ENCODE assay signal across 1 cellular context in the genomic region with DNA sequence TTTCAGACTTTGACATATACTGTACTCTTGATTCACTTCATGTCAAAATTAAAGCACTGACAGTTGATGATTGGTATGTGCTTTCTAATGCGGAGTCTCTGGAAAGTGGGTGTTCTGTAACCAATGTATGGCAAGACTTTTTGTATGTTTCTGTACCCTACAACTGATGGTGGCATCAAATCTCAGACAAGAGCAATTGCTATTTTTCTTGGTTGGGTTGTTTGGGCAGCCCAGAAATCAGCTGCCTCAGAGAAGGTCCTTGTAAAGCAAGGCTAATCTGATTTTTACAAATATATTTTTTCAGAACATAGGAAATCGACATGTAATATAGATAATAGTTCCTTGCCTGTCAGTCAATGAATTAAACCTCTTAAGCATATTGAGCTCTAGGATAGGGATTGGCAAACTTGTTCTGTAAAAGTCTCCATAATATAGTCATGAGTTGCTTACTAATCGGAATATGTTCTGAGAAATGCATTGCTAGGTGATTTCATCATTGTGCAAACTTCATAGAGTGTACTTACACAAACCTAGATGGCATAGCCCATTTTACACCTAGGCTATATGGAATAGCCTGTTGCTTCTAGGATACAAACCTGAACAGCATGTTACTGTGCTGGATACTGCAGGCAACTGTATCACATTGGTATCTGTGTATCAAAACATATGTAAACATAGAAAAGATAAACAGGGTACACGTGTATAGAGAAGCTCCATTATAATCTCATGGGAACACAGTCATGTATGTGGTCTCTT.
TF ChIP-seq lines count a peak whose summit lies in the region.

No MANE protein-coding gene starts in this region.

TF ChIP-seq in K562, 482 proteins besides CTCF, POLR2A, EP300 and RAD21 (continued from another document and continues in another):
- TF ChIP-seq HIVEP1 (CRISPR knock-in tag; IDR thresholded peaks at IDR 0.05) (no peak; the same call in 1 of the 2 replicates), ZNF12 (CRISPR knock-in tag; IDR thresholded peaks at IDR 0.05) (no peak), PHF8 (IDR thresholded peaks at IDR 0.05; ENCODE audit: borderline replicate concordance, low read length) (no peak), KDM1A (IDR thresholded peaks at IDR 0.05) (no peak), NFE2 (IDR thresholded peaks at IDR 0.05; ENCODE audit: low read depth) (no peak), ZNF174 (CRISPR knock-in tag; IDR thresholded peaks at IDR 0.05) (no peak), ZNF3 (CRISPR knock-in tag; IDR thresholded peaks at IDR 0.05) (no peak), SMARCB1 (IDR thresholded peaks at IDR 0.05; ENCODE audit: insufficient read length, low read depth) (no peak), KLF16 (IDR thresholded peaks at IDR 0.05) (no peak), YY1 (IDR thresholded peaks at IDR 0.05; ENCODE audit: borderline replicate concordance in 1 of 3, control insufficient read depth in 1 of 3, extremely low read depth in 1 of 3, insufficient read depth in 3 of 3, insufficient read length in 1 of 3, insufficient replicate concordance in 2 of 3, low read depth in 1 of 3, low read length in 2 of 3) (no peak), ZNF507 (tag; conservative IDR thresholded peaks at IDR 0.05) (0 out of 2 replicates have a peak, but pooled peaks have one; percentile 26), NBN (IDR thresholded peaks at IDR 0.05; ENCODE audit: low read depth) (no peak), ZKSCAN1 (IDR thresholded peaks at IDR 0.05; ENCODE audit: low read depth, low read length) (no peak), ZFX (CRISPR knock-in tag; IDR thresholded peaks at IDR 0.05) (no peak), CSDE1 (IDR thresholded peaks at IDR 0.05) (no peak), HNRNPLL (IDR thresholded peaks at IDR 0.05; ENCODE audit: low read depth, low read length, poor library complexity, severe bottlenecking) (no peak), ZNF445 (CRISPR knock-in tag; IDR thresholded peaks at IDR 0.05; ENCODE audit: low read depth) (no peak), TSC22D4 (tag; IDR thresholded peaks at IDR 0.05) (no peak), DNMT1 (IDR thresholded peaks at IDR 0.05) (no peak), HMG20A (CRISPR knock-in tag; conservative IDR thresholded peaks at IDR 0.05) (no peak), RFX5 (IDR thresholded peaks at IDR 0.05; ENCODE audit: low read depth, low read length) (no peak), MEF2A (IDR thresholded peaks at IDR 0.05; ENCODE audit: control insufficient read depth, low read depth, low read length) (no peak), ZNF408 (CRISPR knock-in tag; IDR thresholded peaks at IDR 0.05; ENCODE audit: low read depth) (no peak), MTA3 (IDR thresholded peaks at IDR 0.05; ENCODE audit: borderline replicate concordance) (no peak), ZNF133 (CRISPR knock-in tag; IDR thresholded peaks at IDR 0.05) (no peak), JUN (IDR thresholded peaks at IDR 0.05; ENCODE audit: borderline replicate concordance, low read depth, low read length) (no peak), JUN (CRISPR knock-in tag; IDR thresholded peaks at IDR 0.05; ENCODE audit: borderline replicate concordance) (no peak), DIDO1 (tag; IDR thresholded peaks at IDR 0.05; ENCODE audit: low read depth) (no peak), CBX3 (IDR thresholded peaks at IDR 0.05; ENCODE audit: borderline replicate concordance in 1 of 2, low read length in 2 of 2) (no peak), ZNF75A (CRISPR knock-in tag; IDR thresholded peaks at IDR 0.05) (no peak), ATF7 (IDR thresholded peaks at IDR 0.05) (peak; percentile 60; the same call in 1 of the 2 replicates), ZNF134 (CRISPR knock-in tag; conservative IDR thresholded peaks at IDR 0.05) (no peak), ZFP1 (CRISPR knock-in tag; IDR thresholded peaks at IDR 0.05) (no peak)
- TF ChIP-seq, protein P1, sequence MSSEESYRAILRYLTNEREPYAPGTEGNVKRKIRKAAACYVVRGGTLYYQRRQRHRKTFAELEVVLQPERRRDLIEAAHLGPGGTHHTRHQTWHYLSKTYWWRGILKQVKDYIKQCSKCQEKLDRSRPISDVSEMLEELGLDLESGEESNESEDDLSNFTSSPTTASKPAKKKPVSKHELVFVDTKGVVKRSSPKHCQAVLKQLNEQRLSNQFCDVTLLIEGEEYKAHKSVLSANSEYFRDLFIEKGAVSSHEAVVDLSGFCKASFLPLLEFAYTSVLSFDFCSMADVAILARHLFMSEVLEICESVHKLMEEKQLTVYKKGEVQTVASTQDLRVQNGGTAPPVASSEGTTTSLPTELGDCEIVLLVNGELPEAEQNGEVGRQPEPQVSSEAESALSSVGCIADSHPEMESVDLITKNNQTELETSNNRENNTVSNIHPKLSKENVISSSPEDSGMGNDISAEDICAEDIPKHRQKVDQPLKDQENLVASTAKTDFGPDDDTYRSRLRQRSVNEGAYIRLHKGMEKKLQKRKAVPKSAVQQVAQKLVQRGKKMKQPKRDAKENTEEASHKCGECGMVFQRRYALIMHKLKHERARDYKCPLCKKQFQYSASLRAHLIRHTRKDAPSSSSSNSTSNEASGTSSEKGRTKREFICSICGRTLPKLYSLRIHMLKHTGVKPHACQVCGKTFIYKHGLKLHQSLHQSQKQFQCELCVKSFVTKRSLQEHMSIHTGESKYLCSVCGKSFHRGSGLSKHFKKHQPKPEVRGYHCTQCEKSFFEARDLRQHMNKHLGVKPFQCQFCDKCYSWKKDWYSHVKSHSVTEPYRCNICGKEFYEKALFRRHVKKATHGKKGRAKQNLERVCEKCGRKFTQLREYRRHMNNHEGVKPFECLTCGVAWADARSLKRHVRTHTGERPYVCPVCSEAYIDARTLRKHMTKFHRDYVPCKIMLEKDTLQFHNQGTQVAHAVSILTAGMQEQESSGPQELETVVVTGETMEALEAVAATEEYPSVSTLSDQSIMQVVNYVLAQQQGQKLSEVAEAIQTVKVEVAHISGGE (CRISPR knock-in tag; IDR thresholded peaks at IDR 0.05) = no peak
- TF ChIP-seq, protein P2, sequence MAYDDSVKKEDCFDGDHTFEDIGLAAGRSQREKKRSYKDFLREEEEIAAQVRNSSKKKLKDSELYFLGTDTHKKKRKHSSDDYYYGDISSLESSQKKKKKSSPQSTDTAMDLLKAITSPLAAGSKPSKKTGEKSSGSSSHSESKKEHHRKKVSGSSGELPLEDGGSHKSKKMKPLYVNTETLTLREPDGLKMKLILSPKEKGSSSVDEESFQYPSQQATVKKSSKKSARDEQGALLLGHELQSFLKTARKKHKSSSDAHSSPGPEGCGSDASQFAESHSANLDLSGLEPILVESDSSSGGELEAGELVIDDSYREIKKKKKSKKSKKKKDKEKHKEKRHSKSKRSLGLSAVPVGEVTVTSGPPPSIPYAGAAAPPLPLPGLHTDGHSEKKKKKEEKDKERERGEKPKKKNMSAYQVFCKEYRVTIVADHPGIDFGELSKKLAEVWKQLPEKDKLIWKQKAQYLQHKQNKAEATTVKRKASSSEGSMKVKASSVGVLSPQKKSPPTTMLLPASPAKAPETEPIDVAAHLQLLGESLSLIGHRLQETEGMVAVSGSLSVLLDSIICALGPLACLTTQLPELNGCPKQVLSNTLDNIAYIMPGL (CRISPR knock-in tag; IDR thresholded peaks at IDR 0.05) = no peak
- TF ChIP-seq, protein P3, sequence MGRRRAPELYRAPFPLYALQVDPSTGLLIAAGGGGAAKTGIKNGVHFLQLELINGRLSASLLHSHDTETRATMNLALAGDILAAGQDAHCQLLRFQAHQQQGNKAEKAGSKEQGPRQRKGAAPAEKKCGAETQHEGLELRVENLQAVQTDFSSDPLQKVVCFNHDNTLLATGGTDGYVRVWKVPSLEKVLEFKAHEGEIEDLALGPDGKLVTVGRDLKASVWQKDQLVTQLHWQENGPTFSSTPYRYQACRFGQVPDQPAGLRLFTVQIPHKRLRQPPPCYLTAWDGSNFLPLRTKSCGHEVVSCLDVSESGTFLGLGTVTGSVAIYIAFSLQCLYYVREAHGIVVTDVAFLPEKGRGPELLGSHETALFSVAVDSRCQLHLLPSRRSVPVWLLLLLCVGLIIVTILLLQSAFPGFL (CRISPR knock-in tag; IDR thresholded peaks at IDR 0.05) = no peak
- TF ChIP-seq, protein P4, sequence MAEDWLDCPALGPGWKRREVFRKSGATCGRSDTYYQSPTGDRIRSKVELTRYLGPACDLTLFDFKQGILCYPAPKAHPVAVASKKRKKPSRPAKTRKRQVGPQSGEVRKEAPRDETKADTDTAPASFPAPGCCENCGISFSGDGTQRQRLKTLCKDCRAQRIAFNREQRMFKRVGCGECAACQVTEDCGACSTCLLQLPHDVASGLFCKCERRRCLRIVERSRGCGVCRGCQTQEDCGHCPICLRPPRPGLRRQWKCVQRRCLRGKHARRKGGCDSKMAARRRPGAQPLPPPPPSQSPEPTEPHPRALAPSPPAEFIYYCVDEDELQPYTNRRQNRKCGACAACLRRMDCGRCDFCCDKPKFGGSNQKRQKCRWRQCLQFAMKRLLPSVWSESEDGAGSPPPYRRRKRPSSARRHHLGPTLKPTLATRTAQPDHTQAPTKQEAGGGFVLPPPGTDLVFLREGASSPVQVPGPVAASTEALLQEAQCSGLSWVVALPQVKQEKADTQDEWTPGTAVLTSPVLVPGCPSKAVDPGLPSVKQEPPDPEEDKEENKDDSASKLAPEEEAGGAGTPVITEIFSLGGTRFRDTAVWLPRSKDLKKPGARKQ (CRISPR knock-in tag; IDR thresholded peaks at IDR 0.05) = no peak
- TF ChIP-seq, protein P5, sequence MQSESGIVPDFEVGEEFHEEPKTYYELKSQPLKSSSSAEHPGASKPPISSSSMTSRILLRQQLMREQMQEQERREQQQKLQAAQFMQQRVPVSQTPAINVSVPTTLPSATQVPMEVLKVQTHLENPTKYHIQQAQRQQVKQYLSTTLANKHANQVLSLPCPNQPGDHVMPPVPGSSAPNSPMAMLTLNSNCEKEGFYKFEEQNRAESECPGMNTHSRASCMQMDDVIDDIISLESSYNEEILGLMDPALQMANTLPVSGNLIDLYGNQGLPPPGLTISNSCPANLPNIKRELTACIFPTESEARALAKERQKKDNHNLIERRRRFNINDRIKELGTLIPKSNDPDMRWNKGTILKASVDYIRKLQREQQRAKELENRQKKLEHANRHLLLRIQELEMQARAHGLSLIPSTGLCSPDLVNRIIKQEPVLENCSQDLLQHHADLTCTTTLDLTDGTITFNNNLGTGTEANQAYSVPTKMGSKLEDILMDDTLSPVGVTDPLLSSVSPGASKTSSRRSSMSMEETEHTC (IDR thresholded peaks at IDR 0.05) = no peak
- TF ChIP-seq, protein P6, sequence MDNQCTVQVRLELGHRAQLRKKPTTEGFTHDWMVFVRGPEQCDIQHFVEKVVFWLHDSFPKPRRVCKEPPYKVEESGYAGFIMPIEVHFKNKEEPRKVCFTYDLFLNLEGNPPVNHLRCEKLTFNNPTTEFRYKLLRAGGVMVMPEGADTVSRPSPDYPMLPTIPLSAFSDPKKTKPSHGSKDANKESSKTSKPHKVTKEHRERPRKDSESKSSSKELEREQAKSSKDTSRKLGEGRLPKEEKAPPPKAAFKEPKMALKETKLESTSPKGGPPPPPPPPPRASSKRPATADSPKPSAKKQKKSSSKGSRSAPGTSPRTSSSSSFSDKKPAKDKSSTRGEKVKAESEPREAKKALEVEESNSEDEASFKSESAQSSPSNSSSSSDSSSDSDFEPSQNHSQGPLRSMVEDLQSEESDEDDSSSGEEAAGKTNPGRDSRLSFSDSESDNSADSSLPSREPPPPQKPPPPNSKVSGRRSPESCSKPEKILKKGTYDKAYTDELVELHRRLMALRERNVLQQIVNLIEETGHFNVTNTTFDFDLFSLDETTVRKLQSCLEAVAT (IDR thresholded peaks at IDR 0.05) = no peak
- TF ChIP-seq, protein P7, sequence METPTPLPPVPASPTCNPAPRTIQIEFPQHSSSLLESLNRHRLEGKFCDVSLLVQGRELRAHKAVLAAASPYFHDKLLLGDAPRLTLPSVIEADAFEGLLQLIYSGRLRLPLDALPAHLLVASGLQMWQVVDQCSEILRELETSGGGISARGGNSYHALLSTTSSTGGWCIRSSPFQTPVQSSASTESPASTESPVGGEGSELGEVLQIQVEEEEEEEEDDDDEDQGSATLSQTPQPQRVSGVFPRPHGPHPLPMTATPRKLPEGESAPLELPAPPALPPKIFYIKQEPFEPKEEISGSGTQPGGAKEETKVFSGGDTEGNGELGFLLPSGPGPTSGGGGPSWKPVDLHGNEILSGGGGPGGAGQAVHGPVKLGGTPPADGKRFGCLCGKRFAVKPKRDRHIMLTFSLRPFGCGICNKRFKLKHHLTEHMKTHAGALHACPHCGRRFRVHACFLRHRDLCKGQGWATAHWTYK (CRISPR knock-in tag; IDR thresholded peaks at IDR 0.05) = 0 out of 2 replicates have a peak, but pooled peaks have one; percentile 38
- TF ChIP-seq, protein P8, sequence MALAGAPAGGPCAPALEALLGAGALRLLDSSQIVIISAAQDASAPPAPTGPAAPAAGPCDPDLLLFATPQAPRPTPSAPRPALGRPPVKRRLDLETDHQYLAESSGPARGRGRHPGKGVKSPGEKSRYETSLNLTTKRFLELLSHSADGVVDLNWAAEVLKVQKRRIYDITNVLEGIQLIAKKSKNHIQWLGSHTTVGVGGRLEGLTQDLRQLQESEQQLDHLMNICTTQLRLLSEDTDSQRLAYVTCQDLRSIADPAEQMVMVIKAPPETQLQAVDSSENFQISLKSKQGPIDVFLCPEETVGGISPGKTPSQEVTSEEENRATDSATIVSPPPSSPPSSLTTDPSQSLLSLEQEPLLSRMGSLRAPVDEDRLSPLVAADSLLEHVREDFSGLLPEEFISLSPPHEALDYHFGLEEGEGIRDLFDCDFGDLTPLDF (CRISPR knock-in tag; IDR thresholded peaks at IDR 0.05) = no peak
- TF ChIP-seq, protein P9, sequence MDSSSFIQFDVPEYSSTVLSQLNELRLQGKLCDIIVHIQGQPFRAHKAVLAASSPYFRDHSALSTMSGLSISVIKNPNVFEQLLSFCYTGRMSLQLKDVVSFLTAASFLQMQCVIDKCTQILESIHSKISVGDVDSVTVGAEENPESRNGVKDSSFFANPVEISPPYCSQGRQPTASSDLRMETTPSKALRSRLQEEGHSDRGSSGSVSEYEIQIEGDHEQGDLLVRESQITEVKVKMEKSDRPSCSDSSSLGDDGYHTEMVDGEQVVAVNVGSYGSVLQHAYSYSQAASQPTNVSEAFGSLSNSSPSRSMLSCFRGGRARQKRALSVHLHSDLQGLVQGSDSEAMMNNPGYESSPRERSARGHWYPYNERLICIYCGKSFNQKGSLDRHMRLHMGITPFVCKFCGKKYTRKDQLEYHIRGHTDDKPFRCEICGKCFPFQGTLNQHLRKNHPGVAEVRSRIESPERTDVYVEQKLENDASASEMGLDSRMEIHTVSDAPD (CRISPR knock-in tag; IDR thresholded peaks at IDR 0.05) = no peak
- TF ChIP-seq, protein P10, sequence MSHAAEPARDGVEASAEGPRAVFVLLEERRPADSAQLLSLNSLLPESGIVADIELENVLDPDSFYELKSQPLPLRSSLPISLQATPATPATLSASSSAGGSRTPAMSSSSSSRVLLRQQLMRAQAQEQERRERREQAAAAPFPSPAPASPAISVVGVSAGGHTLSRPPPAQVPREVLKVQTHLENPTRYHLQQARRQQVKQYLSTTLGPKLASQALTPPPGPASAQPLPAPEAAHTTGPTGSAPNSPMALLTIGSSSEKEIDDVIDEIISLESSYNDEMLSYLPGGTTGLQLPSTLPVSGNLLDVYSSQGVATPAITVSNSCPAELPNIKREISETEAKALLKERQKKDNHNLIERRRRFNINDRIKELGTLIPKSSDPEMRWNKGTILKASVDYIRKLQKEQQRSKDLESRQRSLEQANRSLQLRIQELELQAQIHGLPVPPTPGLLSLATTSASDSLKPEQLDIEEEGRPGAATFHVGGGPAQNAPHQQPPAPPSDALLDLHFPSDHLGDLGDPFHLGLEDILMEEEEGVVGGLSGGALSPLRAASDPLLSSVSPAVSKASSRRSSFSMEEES (CRISPR knock-in tag; IDR thresholded peaks at IDR 0.05) = no peak
